ENCODE assay signal across 7 cellular contexts in the genomic region with DNA sequence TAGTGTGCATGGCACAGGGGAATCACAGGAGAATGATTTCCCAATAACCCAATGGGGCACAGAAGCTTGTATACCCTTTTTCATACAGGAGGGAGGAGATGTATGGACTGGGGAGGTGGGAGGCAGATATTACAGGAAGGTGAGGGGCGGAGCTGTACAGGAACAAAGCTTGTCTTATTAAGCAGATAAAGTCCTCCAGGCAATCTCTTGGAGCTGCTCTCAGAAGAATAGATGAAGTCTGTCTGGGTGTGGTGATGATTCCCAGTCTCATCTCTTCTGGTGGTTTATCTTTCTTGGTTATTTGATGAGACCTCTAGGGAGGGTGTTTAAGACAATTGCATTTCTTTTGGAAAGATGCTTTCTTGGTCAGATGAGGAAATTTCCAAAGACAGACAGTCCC. TPM values are rescaled to one million over a fixed set of nuclear protein-coding genes. Genes with fewer than 3 reads are reported as not detected.
"Had no signal": no experiment of that assay in that cellular context is flagged by ENCODE, and none has a peak within 500 bp of the region (broad histone marks: within the 10 kb centered on the region; RNA-seq: fewer than 3 reads in every experiment).

No MANE protein-coding gene starts in this region.

- H3K9me3 Mint-ChIP-seq: GM23338, H9 had no signal

- H3K4me3 Mint-ChIP-seq: GM23338, H9 had no signal

- H3K4me3 ChIP-seq: GM23338, K562 had no signal

- ATAC-seq: GM23338, K562 had no signal

- DNase-seq: H9, HCEC 1CT, IMR-90 had no signal

- H3K27ac Mint-ChIP-seq: GM23338 had no signal

RNA-seq across cellular contexts. Expression of a gene that starts 25.1 kb away (rescaled TPM):
- total RNA-seq: GM23338, H1, H9, HT-29 had no signal
- polyA plus RNA-seq: GM23338 had no signal

RNA-seq across cellular contexts. Expression of a gene that starts 26.6 kb away (rescaled TPM):
- total RNA-seq: GM23338, H1, H9, HT-29, K562 had no signal
- polyA plus RNA-seq: GM23338, K562 had no signal

RNA-seq across cellular contexts. Expression of a gene that starts 52.9 kb away (rescaled TPM):
- total RNA-seq: GM23338, H1, H9, HT-29, IMR-90 had no signal
- polyA plus RNA-seq: GM23338 had no signal
